ENCODE assay signal across 8 cellular contexts in the genomic region with DNA sequence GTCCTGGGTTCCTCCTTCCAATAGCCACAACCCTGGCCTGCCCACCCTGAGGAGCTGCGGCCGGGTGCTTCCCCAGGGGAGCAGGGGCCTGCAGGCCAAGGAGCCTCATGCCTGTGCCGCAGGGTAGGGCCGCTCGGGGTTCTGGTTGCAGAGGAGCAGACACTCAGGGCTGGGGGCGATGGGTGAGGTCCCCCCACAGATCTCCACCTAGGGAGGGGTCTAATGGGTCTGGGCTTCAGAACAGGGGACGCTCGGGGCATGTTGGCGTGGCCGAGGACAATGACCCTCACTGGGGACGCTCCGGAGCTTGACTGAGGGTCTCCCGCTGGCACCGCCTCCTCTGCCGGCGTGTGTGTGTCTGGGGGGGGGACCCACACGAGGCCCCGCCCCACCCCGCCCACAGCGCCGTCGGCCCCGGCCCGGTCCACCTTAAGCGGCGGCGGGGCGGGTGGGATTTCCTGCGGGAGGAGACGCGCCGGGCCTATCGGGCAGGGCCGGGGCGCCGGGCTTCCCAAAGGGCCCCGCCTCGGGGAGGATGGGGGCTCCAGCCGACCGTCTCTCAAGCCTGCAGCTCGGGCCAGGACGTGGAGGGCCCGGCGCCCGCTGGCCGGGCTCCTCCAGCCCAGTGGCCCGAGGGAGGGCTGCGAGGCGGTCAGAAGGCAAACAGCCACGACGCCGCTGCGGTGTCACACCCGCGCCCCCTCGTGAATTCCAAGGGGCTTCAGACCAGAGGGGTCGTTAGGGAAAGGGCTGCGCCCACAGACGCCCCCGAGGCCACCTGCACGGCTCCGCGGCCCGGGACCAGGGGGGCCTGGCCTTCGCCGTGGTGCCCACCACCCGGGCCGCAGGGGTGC. TPM values are rescaled to one million over a fixed set of nuclear protein-coding genes. Genes with fewer than 3 reads are reported as not detected.
DNase-seq lines count a peak whose midpoint lies in the region; ATAC-seq and TF ChIP-seq lines count a peak whose summit lies in the region.

No MANE protein-coding gene starts in this region.

- H3K9me3 Mint-ChIP-seq in activated CD8-positive, alpha-beta T cell treated with anti-CD3 and anti-CD28 coated beads, Interleukin-2, amount 10 ng/mL, durations not matched to agents 7 days and 5 days (ENCODE audit: insufficient read depth) = no peaks in the 10 kb centered on the region

- peak overlapping the region; percentile 81 for H2AFZ ChIP-seq in GM23248

- peak overlapping the region; percentile 64 for H3K27ac Mint-ChIP-seq in activated CD8-positive, alpha-beta T cell treated with anti-CD3 and anti-CD28 coated beads, Interleukin-2, amount 10 ng/mL, durations not matched to agents 7 days and 5 days

- H3K9ac ChIP-seq in GM23248 = peak overlapping the region; percentile 80

- no peaks in the 10 kb centered on the region for H3K27me3 Mint-ChIP-seq in activated CD8-positive, alpha-beta T cell treated with anti-CD3 and anti-CD28 coated beads, Interleukin-2, amount 10 ng/mL, durations not matched to agents 7 days and 5 days (ENCODE audit: low read depth)

- H3K9me3 ChIP-seq in GM23248 (ENCODE audit: low read depth) (no peaks in the 10 kb centered on the region), lung (ENCODE audit: control insufficient read depth in 2 of 2, insufficient read depth in 1 of 2, low read length in 1 of 2) (no peaks in the 10 kb centered on the region)

- peak overlapping the region; percentile 51 for H3K4me2 ChIP-seq in GM23248 (ENCODE audit: unreplicated experiment)

- CTCF ChIA-PET in activated CD8-positive, alpha-beta T cell treated with anti-CD3 and anti-CD28 coated beads, Interleukin-2, amount 10 ng/mL, durations not matched to agents 7 days and 5 days (lab: Charles Lee) = interaction anchor here (0.9 to 3.6 kb wide), 6 partner anchors 9 to 162 kb away, joined by 3 to 28 read pairs (median 8); a partner anchor contains a TSS

- H3K4me3 ChIP-seq in GM23248 = peak overlapping the region; percentile 86
- peak overlapping the region; percentile 78 for H3K4me3 ChIP-seq in lung

- 0 out of 2 replicates have a peak, but pooled peaks cover 6% of the 10 kb centered on the region for H3K36me3 ChIP-seq in GM23248 (ENCODE audit: low read depth)
- H3K36me3 ChIP-seq in lung (ENCODE audit: control insufficient read depth in 2 of 2, insufficient read depth in 2 of 2, low read length in 2 of 2) = peaks cover 0 to 13% of the 10 kb centered on the region in 2 donors

- WGBS in GM23248 (ENCODE audit: low coverage in 1 of 2, low lambda C conversion rate in 2 of 2, missing lambda C conversion rate in 2 of 2), 2 experiments = 5 to 6% methylated on average over 40 to 41 of the region's 68 CpGs
- 3 to 5% methylated on average over 44 to 68 of the region's 68 CpGs for WGBS in lung, 2 donors

- peak; percentile 19 for DNase-seq in DMS153 (lab: John Stamatoyannopoulos, UW)
- peak; percentile 82 for DNase-seq in GM23248
- peak; percentile 76 for DNase-seq in NCI-H1105 (lab: John Stamatoyannopoulos, UW)
- peak; percentile 74 for DNase-seq in activated CD8-positive, alpha-beta T cell treated with anti-CD3 and anti-CD28 coated beads, Interleukin-2, amount 10 ng/mL, durations not matched to agents 7 days and 5 days
- peak; percentile 78 for DNase-seq in effector CD4-positive, alpha-beta T cell
- DNase-seq in lung (ENCODE audit: low spot score) = peak; percentile 81
- peak; percentile 71 to 72 for DNase-seq in stimulated activated CD4-positive, alpha-beta T cell treated with anti-CD3 and anti-CD28 coated beads, Interleukin-4, amount 100 ng/mL, for 48 hours (ENCODE audit: low read depth in 2 of 2)

- peak; percentile 69 for ATAC-seq in activated CD8-positive, alpha-beta T cell treated with anti-CD3 and anti-CD28 coated beads, Interleukin-2, amount 10 ng/mL, durations not matched to agents 7 days and 5 days
- peak; percentile 88 for ATAC-seq in lung (ENCODE audit: insufficient read depth, low FRiP score)
- ATAC-seq in GM21619 (IDR thresholded peaks at IDR 0.05; ENCODE audit: unreplicated experiment) = no peak

- H3K36me3 Mint-ChIP-seq in activated CD8-positive, alpha-beta T cell treated with anti-CD3 and anti-CD28 coated beads, Interleukin-2, amount 10 ng/mL, durations not matched to agents 7 days and 5 days (ENCODE audit: low read depth) = peaks cover 19% of the 10 kb centered on the region

- no peaks in the 10 kb centered on the region for H4K20me1 ChIP-seq in GM23248 (ENCODE audit: insufficient read depth)

- H3K27me3 ChIP-seq in GM23248 (replicated peaks; ENCODE audit: insufficient read depth) (no peaks in the 10 kb centered on the region), lung (ENCODE audit: control insufficient read depth, insufficient read depth) (no peaks in the 10 kb centered on the region)

- no peak for TF ChIP-seq CTCF in lung (IDR thresholded peaks at IDR 0.05; ENCODE audit: control extremely low read depth, extremely low read depth)

- peak overlapping the region; percentile 62 for H3K4me3 Mint-ChIP-seq in activated CD8-positive, alpha-beta T cell treated with anti-CD3 and anti-CD28 coated beads, Interleukin-2, amount 10 ng/mL, durations not matched to agents 7 days and 5 days

- H3K27ac ChIP-seq in GM23248 (peak overlapping the region; percentile 42; the same call in 1 of the 2 replicates), lung (ENCODE audit: low read depth in 1 of 2, low read length in 1 of 2) (peak overlapping the region; percentile 92 to 98)

- no peaks in the 10 kb centered on the region for H3K9me2 ChIP-seq in GM23248 (ENCODE audit: insufficient read depth)

- peaks cover 28% of the 10 kb centered on the region; the same call in 1 of the 2 replicates for H3F3A ChIP-seq in GM23248 (ENCODE audit: insufficient read depth)

- peaks cover 24% of the 10 kb centered on the region for H3K4me1 Mint-ChIP-seq in activated CD8-positive, alpha-beta T cell treated with anti-CD3 and anti-CD28 coated beads, Interleukin-2, amount 10 ng/mL, durations not matched to agents 7 days and 5 days (ENCODE audit: low read depth)

- H3K79me2 ChIP-seq in GM23248 (ENCODE audit: insufficient read depth) = peaks cover 41% of the 10 kb centered on the region

- H3K4me1 ChIP-seq in GM23248 (ENCODE audit: insufficient read depth) = peaks cover 11% of the 10 kb centered on the region; the same call in 1 of the 2 replicates
- H3K4me1 ChIP-seq in lung (ENCODE audit: control insufficient read depth in 2 of 2, insufficient read depth in 2 of 2, low read length in 2 of 2) = peaks cover 10 to 24% of the 10 kb centered on the region in 2 donors

- in situ Hi-C loops in GM23248 (cut with MboI) = no loop called here

- POLR2A ChIA-PET in activated CD8-positive, alpha-beta T cell treated with anti-CD3 and anti-CD28 coated beads, Interleukin-2, amount 10 ng/mL, durations not matched to agents 7 days and 5 days (lab: Charles Lee) = interaction anchor here (1.8 kb wide), 1 partner anchor 14 kb away, joined by 6 read pairs; a partner anchor contains a TSS

RNA-seq across cellular contexts. Expression of a gene that starts 0.6 kb away (rescaled TPM):
- total RNA-seq in GM23248 (2014; rRNA removed; shearing (Covaris generic)) = 18.7 and 22.8 TPM in 2 replicates
- polyA plus RNA-seq in GM23248 (2016; fragmentation: Nextera tagmentation; extraction: Ambion mirVana) = 13.0 and 16.1 TPM in 2 replicates
- 10 to 100 TPM; 60.5 to 65.5 TPM for total RNA-seq in activated CD8-positive, alpha-beta T cell treated with anti-CD3 and anti-CD28 coated beads, Interleukin-2, amount 10 ng/mL, durations not matched to agents 7 days and 5 days
- total RNA-seq in lung = 10 to 100 TPM; 29.1 to 75.1 TPM
- polyA plus RNA-seq in lung = 10 to 100 TPM; 28.4 to 41.9 TPM

RNA-seq across cellular contexts. Expression of a gene that starts 13.9 kb away (rescaled TPM):
- total RNA-seq in GM23248 (2014; rRNA removed; shearing (Covaris generic)) = 72.0 and 79.0 TPM in 2 replicates
- polyA plus RNA-seq in GM23248 (2016; fragmentation: Nextera tagmentation; extraction: Ambion mirVana) (38.1 and 42.2 TPM in 2 replicates), lung (10 to 100 TPM; 48.3 to 71.1 TPM)
- 100 to 1,000 TPM in 1 of 2 experiments, 10 to 100 TPM in 1; 92.1 to 102 TPM for total RNA-seq in activated CD8-positive, alpha-beta T cell treated with anti-CD3 and anti-CD28 coated beads, Interleukin-2, amount 10 ng/mL, durations not matched to agents 7 days and 5 days
- total RNA-seq in lung = 10 to 100 TPM; 37.5 to 62.4 TPM

RNA-seq across cellular contexts. Expression of a gene that starts 15.1 kb away (rescaled TPM):
- 195 and 233 TPM in 2 replicates for total RNA-seq in GM23248 (2014; rRNA removed; shearing (Covaris generic))
- polyA plus RNA-seq in GM23248 (2016; fragmentation: Nextera tagmentation; extraction: Ambion mirVana) (252 and 253 TPM in 2 replicates), lung (100 to 1,000 TPM in 1 of 2 donors, 10 to 100 TPM in 1; 72.9 to 119 TPM)
- total RNA-seq in activated CD8-positive, alpha-beta T cell treated with anti-CD3 and anti-CD28 coated beads, Interleukin-2, amount 10 ng/mL, durations not matched to agents 7 days and 5 days = 100 to 1,000 TPM; 320 to 332 TPM
- total RNA-seq in lung = 10 to 100 TPM; 81.5 to 84.8 TPM

RNA-seq across cellular contexts. Expression of a gene that starts 19.9 kb away (rescaled TPM):
- total RNA-seq in GM23248 (2014; rRNA removed; shearing (Covaris generic)) = 0.76 and 1.8 TPM in 2 replicates
- polyA plus RNA-seq in GM23248 (2016; fragmentation: Nextera tagmentation; extraction: Ambion mirVana) = 1.2 TPM in 2 replicates
- total RNA-seq in activated CD8-positive, alpha-beta T cell treated with anti-CD3 and anti-CD28 coated beads, Interleukin-2, amount 10 ng/mL, durations not matched to agents 7 days and 5 days = not detected
- total RNA-seq in lung = 1 to 10 TPM; 1.6 to 4.0 TPM
- 1 to 10 TPM in 1 of 2 donors, under 1 TPM in 1; 0.63 to 1.1 TPM for polyA plus RNA-seq in lung

RNA-seq across cellular contexts. Expression of a gene that starts 50.9 kb away (rescaled TPM):
- 24.9 and 28.7 TPM in 2 replicates for total RNA-seq in GM23248 (2014; rRNA removed; shearing (Covaris generic))
- polyA plus RNA-seq in GM23248 (2016; fragmentation: Nextera tagmentation; extraction: Ambion mirVana) (14.0 and 14.2 TPM in 2 replicates), lung (10 to 100 TPM; 13.2 to 17.6 TPM)
- total RNA-seq in activated CD8-positive, alpha-beta T cell treated with anti-CD3 and anti-CD28 coated beads, Interleukin-2, amount 10 ng/mL, durations not matched to agents 7 days and 5 days = 10 to 100 TPM; 52.3 to 55.2 TPM
- total RNA-seq in lung = 10 to 100 TPM; 34.7 to 38.4 TPM

Comparison
In these comparisons a context has a peak if more than half of its experiments do, and no peak if none do; other contexts are left out.
1. DNase-seq: peak in every context shown above with its lines; median percentile 82 in GM23248; 81 in lung; 78 in effector CD4-positive, alpha-beta T cell; 76 in NCI-H1105; 74 in activated CD8-positive, alpha-beta T cell treated with anti-CD3 and anti-CD28 coated beads, Interleukin-2, amount 10 ng/mL, durations not matched to agents 7 days and 5 days; 72 in stimulated activated CD4-positive, alpha-beta T cell treated with anti-CD3 and anti-CD28 coated beads, Interleukin-4, amount 100 ng/mL, for 48 hours; 19 in DMS153.